Comparison of ENCODE assay signal across 14 cellular contexts in the genomic region with DNA sequence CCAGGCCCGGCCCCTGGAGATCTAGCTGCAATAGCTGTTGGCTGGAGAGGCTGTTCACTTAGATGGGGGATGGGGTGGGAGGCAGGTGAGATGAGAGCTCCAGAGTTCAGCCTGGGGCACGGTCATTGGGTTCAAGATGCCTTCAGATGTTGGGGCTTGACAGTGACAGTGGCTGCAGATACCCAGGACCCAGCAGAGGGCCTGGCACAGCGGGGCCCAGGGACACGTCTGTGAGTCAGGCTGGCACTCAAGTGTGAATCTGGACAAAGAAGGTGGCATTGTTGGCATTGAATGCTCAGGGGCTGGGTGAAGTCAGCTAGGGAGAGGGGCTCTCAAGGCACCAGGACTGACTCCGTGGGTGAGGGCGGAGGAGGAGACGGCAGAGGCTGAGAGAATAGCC.
DNase-seq lines count a peak whose midpoint lies in the region; ATAC-seq and TF ChIP-seq lines count a peak whose summit lies in the region.
"Had no signal": no experiment of that assay in that cellular context is flagged by ENCODE, and none has a peak within 500 bp of the region (broad histone marks: within the 10 kb centered on the region; RNA-seq: fewer than 3 reads in every experiment).

No MANE protein-coding gene starts in this region.

- H3K27ac ChIP-seq in sigmoid colon: peak overlapping the region; percentile 15 to 35 (median 30)
- H3K27ac ChIP-seq: thyroid gland had no signal

- no peaks in the 10 kb centered on the region for H3K36me3 ChIP-seq in sigmoid colon
- H3K36me3 ChIP-seq: thyroid gland had no signal

- TF ChIP-seq POLR2A in sigmoid colon (IDR thresholded peaks at IDR 0.05): no peak

- H3K4me3 ChIP-seq in sigmoid colon: no peak overlapping the region
- H3K4me3 ChIP-seq: thyroid gland had no signal

- H3K4me3 Mint-ChIP-seq in activated CD8-positive, alpha-beta memory T cell treated with anti-CD3 and anti-CD28 coated beads, Interleukin-2, amount 10 ng/mL, durations not matched to agents 7 days and 5 days: no peak overlapping the region
- H3K4me3 Mint-ChIP-seq in T-helper 17 cell (peak overlapping the region; percentile 82), glutamatergic neuron (ENCODE audit: unreplicated experiment) (peak overlapping the region; percentile 5)

- H3K9me3 ChIP-seq in T-helper 17 cell (ENCODE audit: control insufficient read depth, low read length, poor library complexity, severe bottlenecking) (no peaks in the 10 kb centered on the region), sigmoid colon (no peaks in the 10 kb centered on the region)
- H3K9me3 ChIP-seq: thyroid gland had no signal

- WGBS in sigmoid colon, 2 donors: 93 to 96% methylated on average over 7 of the region's 7 CpGs

- TF ChIP-seq CTCF in glutamatergic neuron (IDR thresholded peaks at IDR 0.05; ENCODE audit: partially characterized antibody, unreplicated experiment) (no peak), sigmoid colon (IDR thresholded peaks at IDR 0.05) (no peak)

- H3K27me3 Mint-ChIP-seq in activated CD8-positive, alpha-beta memory T cell treated with anti-CD3 and anti-CD28 coated beads, Interleukin-2, amount 10 ng/mL, durations not matched to agents 7 days and 5 days: no peaks in the 10 kb centered on the region
- H3K27me3 Mint-ChIP-seq in T-helper 17 cell (no peaks in the 10 kb centered on the region), glutamatergic neuron (ENCODE audit: unreplicated experiment) (peaks cover 18% of the 10 kb centered on the region)

- CTCF ChIA-PET in activated CD8-positive, alpha-beta memory T cell treated with anti-CD3 and anti-CD28 coated beads, Interleukin-2, amount 10 ng/mL, durations not matched to agents 7 days and 5 days (lab: Charles Lee): interaction anchor here (0.7 to 1.8 kb wide), 4 partner anchors 17 to 39 kb away, joined by 3 to 8 read pairs (median 4); no protein-coding TSS in a partner anchor

- intact Hi-C loops in sigmoid colon (cut with DNase I): no loop called here

- TF ChIP-seq EP300 in sigmoid colon (IDR thresholded peaks at IDR 0.05): no peak

- H3K9me3 Mint-ChIP-seq in activated CD8-positive, alpha-beta memory T cell treated with anti-CD3 and anti-CD28 coated beads, Interleukin-2, amount 10 ng/mL, durations not matched to agents 7 days and 5 days (ENCODE audit: low read depth): no peaks in the 10 kb centered on the region
- peaks cover 19% of the 10 kb centered on the region for H3K9me3 Mint-ChIP-seq in glutamatergic neuron (ENCODE audit: unreplicated experiment)

- peaks cover 90% of the 10 kb centered on the region for H3K4me1 Mint-ChIP-seq in activated CD8-positive, alpha-beta memory T cell treated with anti-CD3 and anti-CD28 coated beads, Interleukin-2, amount 10 ng/mL, durations not matched to agents 7 days and 5 days
- H3K4me1 Mint-ChIP-seq in T-helper 17 cell: peaks cover 84% of the 10 kb centered on the region
- H3K4me1 Mint-ChIP-seq in glutamatergic neuron (ENCODE audit: low read depth, unreplicated experiment): peaks cover 66% of the 10 kb centered on the region

- DNase-seq in activated CD8-positive, alpha-beta memory T cell treated with anti-CD3 and anti-CD28 coated beads, Interleukin-2, amount 10 ng/mL, durations not matched to agents 7 days and 5 days: no peak
- no peak for DNase-seq in activated CD8-positive, alpha-beta memory T cell treated with anti-CD3 and anti-CD28 coated beads for 24 hours
- DNase-seq in T-helper 17 cell (no peak), glutamatergic neuron (no peak), sigmoid colon (no peak)
- DNase-seq in activated CD8-positive, alpha-beta memory T cell treated with anti-CD3 and anti-CD28 coated beads, Interleukin-2, amount 50 U/mL, for 48 hours: no peak
- DNase-seq: DMS79, KG1, kidney glomerular epithelial cell, NCI-H510A treated with DMSO at 0.1 percent for 48 hours, RPMI8226, thyroid gland had no signal

- no peaks in the 10 kb centered on the region for H3K27me3 ChIP-seq in sigmoid colon
- H3K27me3 ChIP-seq: thyroid gland had no signal

- peaks cover 55% of the 10 kb centered on the region for H3K36me3 Mint-ChIP-seq in activated CD8-positive, alpha-beta memory T cell treated with anti-CD3 and anti-CD28 coated beads, Interleukin-2, amount 10 ng/mL, durations not matched to agents 7 days and 5 days
- H3K36me3 Mint-ChIP-seq in T-helper 17 cell (ENCODE audit: low read depth): peaks cover 24% of the 10 kb centered on the region
- peaks cover 8% of the 10 kb centered on the region for H3K36me3 Mint-ChIP-seq in glutamatergic neuron (ENCODE audit: unreplicated experiment)

- peaks cover 0 to 92% (median 70%) of the 10 kb centered on the region in 4 donors for H3K4me1 ChIP-seq in sigmoid colon

- ATAC-seq in activated CD8-positive, alpha-beta memory T cell treated with anti-CD3 and anti-CD28 coated beads, Interleukin-2, amount 10 ng/mL, durations not matched to agents 7 days and 5 days: no peak
- ATAC-seq in T-helper 17 cell (no peak), esophagus mucosa (no peak), HG03175 (IDR thresholded peaks at IDR 0.05; ENCODE audit: unreplicated experiment) (no peak)

- peak overlapping the region; percentile 37 for H3K27ac Mint-ChIP-seq in activated CD8-positive, alpha-beta memory T cell treated with anti-CD3 and anti-CD28 coated beads, Interleukin-2, amount 10 ng/mL, durations not matched to agents 7 days and 5 days
- H3K27ac Mint-ChIP-seq in T-helper 17 cell (peak overlapping the region; percentile 80), glutamatergic neuron (ENCODE audit: unreplicated experiment) (no peak overlapping the region)
